In the genomic region with DNA sequence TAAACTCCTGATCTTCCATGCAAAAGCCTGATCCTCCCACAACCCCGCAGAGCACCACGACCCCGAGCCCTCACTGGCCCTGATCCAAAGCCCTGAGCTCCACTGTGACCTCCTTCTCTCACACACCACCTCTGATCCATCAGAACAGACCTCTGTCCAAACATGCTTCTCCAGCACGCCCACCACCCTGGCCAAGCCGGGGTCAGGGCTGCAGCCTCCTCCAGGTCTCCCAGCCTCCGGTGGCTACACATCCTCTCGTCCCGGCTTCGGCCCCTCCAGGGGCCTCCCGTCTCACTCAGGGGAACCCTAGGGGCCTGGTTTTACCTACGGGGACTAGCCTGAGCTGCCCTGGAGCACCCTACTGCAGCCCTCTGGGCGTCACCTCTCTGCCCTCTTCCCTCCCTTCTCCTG, we compare ENCODE assay signal across 27 cellular contexts. TPM values are rescaled to one million over a fixed set of nuclear protein-coding genes. Genes with fewer than 3 reads are reported as not detected.
DNase-seq lines count a peak whose midpoint lies in the region; ATAC-seq lines count a peak whose summit lies in the region.
"Had no signal": no experiment of that assay in that cellular context is flagged by ENCODE, and none has a peak within 500 bp of the region (broad histone marks: within the 10 kb centered on the region; RNA-seq: fewer than 3 reads in every experiment).

No MANE protein-coding gene starts in this region.

- peak overlapping the region; percentile 2 for H3K23ac ChIP-seq in neuronal stem cell (ENCODE audit: low read depth, low read length, poor library complexity)

- peak overlapping the region; percentile 3 for H3K18ac ChIP-seq in neuronal stem cell (ENCODE audit: low read length)

- H3K4me2 ChIP-seq in neuronal stem cell (ENCODE audit: insufficient read depth, low read length, poor library complexity, severe bottlenecking) = no peak overlapping the region

- H3K9me3 ChIP-seq in neuronal stem cell (replicated peaks in 1 of 2; ENCODE audit: control insufficient read depth in 2 of 2, insufficient read depth in 1 of 2, low read depth in 1 of 2, low read length in 2 of 2) = no peaks in the 10 kb centered on the region
- H3K9me3 ChIP-seq: SJSA1 had no signal

- no peaks in the 10 kb centered on the region for H3K36me3 ChIP-seq in H7 (replicated peaks; ENCODE audit: control insufficient read depth, insufficient read depth, low read length)
- H3K36me3 ChIP-seq in neuronal stem cell (replicated peaks in 1 of 2; ENCODE audit: control insufficient read depth in 2 of 2, insufficient read depth in 2 of 2, low read length in 2 of 2) = no peaks in the 10 kb centered on the region
- H3K36me3 ChIP-seq: SJSA1 had no signal

- no peak overlapping the region for H4K91ac ChIP-seq in neuronal stem cell (ENCODE audit: low read depth, low read length, poor library complexity)

- H3K9me3 Mint-ChIP-seq in central memory CD8-positive, alpha-beta T cell = no peaks in the 10 kb centered on the region

- peaks cover 5% of the 10 kb centered on the region for H3K4me1 Mint-ChIP-seq in central memory CD8-positive, alpha-beta T cell

- H3K4me3 ChIP-seq in H7 (ENCODE audit: insufficient read depth, low read depth, low read length) (no peak overlapping the region), neuronal stem cell (ENCODE audit: low read length in 2 of 2) (no peak overlapping the region)
- H3K4me3 ChIP-seq: K562, SJSA1 had no signal

- no peaks in the 10 kb centered on the region for H3K79me1 ChIP-seq in neuronal stem cell (ENCODE audit: low read depth, low read length)

- H2AK5ac ChIP-seq in neuronal stem cell (ENCODE audit: low read depth, low read length) = no peak overlapping the region

- peaks cover 0 to 4% of the 10 kb centered on the region in 2 donors for H3K4me1 ChIP-seq in neuronal stem cell (ENCODE audit: control insufficient read depth in 2 of 2, insufficient read depth in 1 of 2, low read depth in 1 of 2, low read length in 2 of 2)

- no peak overlapping the region for H2BK12ac ChIP-seq in neuronal stem cell (ENCODE audit: low read length)

- H3K36me3 Mint-ChIP-seq in central memory CD8-positive, alpha-beta T cell (ENCODE audit: insufficient read depth) = peaks cover 4% of the 10 kb centered on the region
- H3K36me3 Mint-ChIP-seq: CD4-positive, alpha-beta memory T cell had no signal

- H4K8ac ChIP-seq in neuronal stem cell (ENCODE audit: low read depth, low read length) = peak overlapping the region; percentile 57

- no CpG with 5 or more reads among the region's 12 CpGs for WGBS in neuronal stem cell (ENCODE audit: extremely low coverage in 2 of 2, insufficient read length in 2 of 2, insufficient replicate concordance in 1 of 2), 2 donors

- H3K27me3 ChIP-seq in H7 (ENCODE audit: control insufficient read depth, insufficient read depth, low read length) (no peaks in the 10 kb centered on the region; the same call in 1 of the 2 replicates), neuronal stem cell (ENCODE audit: control insufficient read depth in 3 of 3, insufficient read depth in 3 of 3, low read depth in 1 of 3, low read length in 3 of 3) (no peaks in the 10 kb centered on the region)
- H3K27me3 ChIP-seq: SJSA1 had no signal

- H3K27ac Mint-ChIP-seq in central memory CD8-positive, alpha-beta T cell (ENCODE audit: low read depth) = peak overlapping the region; percentile 27
- H3K27ac Mint-ChIP-seq: CD4-positive, alpha-beta memory T cell had no signal

- H2BK15ac ChIP-seq in neuronal stem cell (ENCODE audit: low read length) = no peak overlapping the region

- peaks cover 53% of the 10 kb centered on the region for H3K27me3 Mint-ChIP-seq in central memory CD8-positive, alpha-beta T cell

- H2BK120ac ChIP-seq in neuronal stem cell (ENCODE audit: low read depth, low read length) = no peak overlapping the region

- no peak overlapping the region for H2AFZ ChIP-seq in neuronal stem cell (ENCODE audit: low read length)

- H3K4me3 Mint-ChIP-seq in central memory CD8-positive, alpha-beta T cell = no peak overlapping the region
- H3K4me3 Mint-ChIP-seq: CD4-positive, alpha-beta memory T cell had no signal

- no peak for ATAC-seq in central memory CD8-positive, alpha-beta T cell (replicated peaks; ENCODE audit: extremely low read depth, poor library complexity, severe bottlenecking)
- ATAC-seq: HCT116, K562 had no signal

- DNase-seq in H7 = peak; percentile 31
- no peak for DNase-seq in central memory CD8-positive, alpha-beta T cell (ENCODE audit: low spot score in 2 of 2)
- DNase-seq in neuronal stem cell (ENCODE audit: low spot score) = no peak
- peak; percentile 26 for DNase-seq in ureter (ENCODE audit: low spot score)
- no peak for DNase-seq in NCI-H446 (lab: John Stamatoyannopoulos, UW)
- no peak for DNase-seq in A172 (ENCODE audit: low spot score)
- DNase-seq in NCI-H2196 (lab: John Stamatoyannopoulos, UW; ENCODE audit: unreplicated experiment) = no peak
- DNase-seq: C1 segment of cervical spinal cord; CD4-positive, alpha-beta memory T cell; COR-L47; DMS53; GDM1; GOT3; Kasumi-1; NCI-H1092 treated with DMSO at 0.1 percent for 48 hours; NCI-H1436; NCI-H187; NCI-H2081 treated with DMSO at 0.1 percent for 48 hours; NCI-H2171; NCI-H345; NCI-H524 treated with DMSO at 0.1 percent for 48 hours; Right ventricle myocardium superior; RPMI8226 had no signal

- no peak overlapping the region for H3K9ac ChIP-seq in neuronal stem cell (ENCODE audit: low read depth, low read length, poor library complexity)

- H3K27ac ChIP-seq in neuronal stem cell (replicated peaks; ENCODE audit: low read length) = no peak overlapping the region
- H3K27ac ChIP-seq: SJSA1 had no signal

- no peak overlapping the region for H3K14ac ChIP-seq in neuronal stem cell (ENCODE audit: low read length)

- no peak overlapping the region for H2BK5ac ChIP-seq in neuronal stem cell (ENCODE audit: low read length)

- H3K4ac ChIP-seq in neuronal stem cell (ENCODE audit: low read length) = no peak overlapping the region

RNA-seq across cellular contexts. Expression of a gene that starts 49.1 kb away (rescaled TPM):
- total RNA-seq in H7 (2014; rRNA removed; shearing (Covaris generic)) = 0.52 and 0.89 TPM in 2 replicates
- polyA plus RNA-seq in neuronal stem cell (2013, experiment 1 of 2) = not detected
- not detected for polyA plus RNA-seq in neuronal stem cell (2013, experiment 2 of 2)
- 3.4 TPM for total RNA-seq in ureter
- total RNA-seq in A172 (2014; rRNA removed; shearing (Covaris generic)) = not detected in 2 replicates
- total RNA-seq: CD4-positive, alpha-beta memory T cell; HT-29; K562 had no signal
- polyA plus RNA-seq: CD4-positive, alpha-beta memory T cell; K562 had no signal

Comparison
In these comparisons a context has a peak if more than half of its experiments do, and no peak if none do; other contexts are left out.
1. DNase-seq: peak in H7 (single experiment) and ureter (single experiment); none in central memory CD8-positive, alpha-beta T cell (0 of 2), neuronal stem cell (single experiment), NCI-H446 (0 of 2), A172 (single experiment) and NCI-H2196 (single experiment).